1 cellular context compared by ENCODE assay signal in the genomic region with DNA sequence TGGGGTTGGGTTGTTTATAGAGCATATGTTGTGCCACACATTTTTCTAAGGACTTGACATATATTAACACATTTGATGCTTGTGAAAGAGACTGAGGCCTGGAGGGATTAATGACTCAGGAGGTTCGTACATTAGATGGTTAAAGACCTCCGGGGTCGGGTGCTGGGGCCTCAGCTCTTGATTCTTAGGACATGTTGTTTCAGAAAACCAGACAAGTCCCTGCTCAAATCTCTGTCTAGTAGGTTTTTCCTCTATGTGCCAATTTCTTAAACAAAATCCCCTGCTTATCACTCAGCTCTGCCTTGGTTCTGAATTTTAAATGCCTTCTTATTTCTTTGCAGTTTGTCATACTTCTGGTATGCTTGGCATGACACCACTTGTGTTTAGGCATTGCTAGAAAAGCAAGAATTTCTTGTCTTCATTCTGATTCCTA.
TF ChIP-seq lines count a peak whose summit lies in the region.

No MANE protein-coding gene starts in this region.

TF ChIP-seq in HepG2, 621 proteins besides CTCF, POLR2A, EP300 and RAD21:
- TF ChIP-seq NPAS2 (CRISPR knock-in tag; IDR thresholded peaks at IDR 0.05; ENCODE audit: borderline replicate concordance) (no peak), FOXP1 (IDR thresholded peaks at IDR 0.05) (no peak), FOXP1 (CRISPR knock-in tag; IDR thresholded peaks at IDR 0.05) (no peak), ZFP37 (CRISPR knock-in tag; IDR thresholded peaks at IDR 0.05; ENCODE audit: borderline replicate concordance) (no peak), ATM (IDR thresholded peaks at IDR 0.05; ENCODE audit: borderline replicate concordance) (no peak), CHD4 (IDR thresholded peaks at IDR 0.05; ENCODE audit: borderline replicate concordance, low read length) (no peak)
- TF ChIP-seq, protein P1, sequence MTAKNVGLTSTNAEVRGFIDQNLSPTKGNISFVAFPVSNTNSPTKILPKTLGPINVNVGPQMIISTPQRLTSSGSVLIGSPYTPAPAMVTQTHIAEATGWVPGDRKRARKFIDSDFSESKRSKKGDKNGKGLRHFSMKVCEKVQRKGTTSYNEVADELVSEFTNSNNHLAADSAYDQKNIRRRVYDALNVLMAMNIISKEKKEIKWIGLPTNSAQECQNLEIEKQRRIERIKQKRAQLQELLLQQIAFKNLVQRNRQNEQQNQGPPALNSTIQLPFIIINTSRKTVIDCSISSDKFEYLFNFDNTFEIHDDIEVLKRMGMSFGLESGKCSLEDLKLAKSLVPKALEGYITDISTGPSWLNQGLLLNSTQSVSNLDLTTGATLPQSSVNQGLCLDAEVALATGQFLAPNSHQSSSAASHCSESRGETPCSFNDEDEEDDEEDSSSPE (CRISPR knock-in tag; IDR thresholded peaks at IDR 0.05): no peak
